17 cellular contexts compared by ENCODE assay signal in genomic region chr22:50502628-50503474, GRCh38. TPM values are rescaled to one million over a fixed set of nuclear protein-coding genes. Genes with fewer than 3 reads are reported as not detected.
DNase-seq lines count a peak whose midpoint lies in the region; ATAC-seq and TF ChIP-seq lines count a peak whose summit lies in the region.
"Had no signal": no experiment of that assay in that cellular context is flagged by ENCODE, and none has a peak within 500 bp of the region (broad histone marks: within the 10 kb centered on the region; RNA-seq: fewer than 3 reads in every experiment).

No MANE protein-coding gene starts in this region.

- POLR2A ChIA-PET in IMR-90 (lab: Charles Lee; ENCODE audit: unreplicated experiment): no interaction called here
- POLR2A ChIA-PET in activated CD4-positive, alpha-beta T cell treated with anti-CD3 and anti-CD28 coated beads for 36 hours (lab: Charles Lee): interaction anchor here (0.8 kb wide), 1 partner anchor 134 kb away, joined by 4 read pairs; no protein-coding TSS in a partner anchor

- no peaks in the 10 kb centered on the region for H3K9me3 Mint-ChIP-seq in activated CD4-positive, alpha-beta T cell treated with anti-CD3 and anti-CD28 coated beads for 36 hours (ENCODE audit: low read depth)
- H3K9me3 Mint-ChIP-seq: CD14-positive monocyte had no signal

- H3K4me1 ChIP-seq in IMR-90 (ENCODE audit: control insufficient read depth, insufficient read depth, low read length) (peaks cover 2% of the 10 kb centered on the region; the same call in 1 of the 2 replicates), osteoblast (ENCODE audit: insufficient read depth, low read length) (peaks cover 4% of the 10 kb centered on the region)

- H2BK20ac ChIP-seq in IMR-90 (ENCODE audit: low read depth, low read length): no peak overlapping the region

- H3K27me3 ChIP-seq in IMR-90 (ENCODE audit: control insufficient read depth, insufficient read depth, low read length): no peaks in the 10 kb centered on the region
- H3K27me3 ChIP-seq in osteoblast (ENCODE audit: insufficient read depth, low read length): no peaks in the 10 kb centered on the region

- TF ChIP-seq POLR2A in IMR-90 (IDR thresholded peaks at IDR 0.05; ENCODE audit: low read depth, low read length): no peak

- peaks cover 27% of the 10 kb centered on the region for H3K79me2 ChIP-seq in osteoblast (ENCODE audit: insufficient read depth, low read length)

- no peak overlapping the region for H2AK9ac ChIP-seq in IMR-90 (replicated peaks; ENCODE audit: low read depth, low read length, poor library complexity)

- no peaks in the 10 kb centered on the region for H3K27me3 Mint-ChIP-seq in activated CD4-positive, alpha-beta T cell treated with anti-CD3 and anti-CD28 coated beads for 36 hours

- CTCF ChIA-PET in IMR-90 (lab: Yijun Ruan, JAX): interaction anchor here (0.5 kb wide), 1 partner anchor 37 kb away, joined by 6 read pairs; no protein-coding TSS in a partner anchor
- CTCF ChIA-PET in activated CD4-positive, alpha-beta T cell treated with anti-CD3 and anti-CD28 coated beads for 36 hours (lab: Charles Lee): interaction anchor here (0.7 to 1.4 kb wide), 2 partner anchors 23 to 331 kb away, joined by 3 to 4 read pairs; no protein-coding TSS in a partner anchor

- no peak for TF ChIP-seq CTCF in IMR-90 (conservative IDR thresholded peaks at IDR 0.05; ENCODE audit: low read depth, low read length)
- no peak for TF ChIP-seq CTCF in osteoblast (IDR thresholded peaks at IDR 0.05; ENCODE audit: extremely low read depth, low read depth, low read length)

- peaks cover 6% of the 10 kb centered on the region for H3K36me3 Mint-ChIP-seq in activated CD4-positive, alpha-beta T cell treated with anti-CD3 and anti-CD28 coated beads for 36 hours (ENCODE audit: low read depth)

- peaks cover 0 to 29% of the 10 kb centered on the region in 2 experiments; a peak in 3 of 4 replicates for H3K79me1 ChIP-seq in IMR-90 (ENCODE audit: low read depth in 1 of 2, low read length in 2 of 2)

- H3K4ac ChIP-seq in IMR-90 (ENCODE audit: low read depth, low read length): no peak overlapping the region

- no peak overlapping the region for H3K56ac ChIP-seq in IMR-90 (ENCODE audit: extremely low read depth, insufficient read depth, low read length)

- peak; percentile 86 for DNase-seq in COLO829 (ENCODE audit: low spot score)
- no peak for DNase-seq in IMR-90
- DNase-seq in foreskin melanocyte: peak; percentile 81
- peak; percentile 77 for DNase-seq in osteoblast (ENCODE audit: insufficient read length, low spot score, missing footprints)
- DNase-seq in stimulated activated CD4-positive, alpha-beta T cell treated with anti-CD3 and anti-CD28 coated beads, Interleukin-15, amount 100 ng/mL, for 24 hours: no peak
- no peak for DNase-seq in activated CD4-positive, alpha-beta T cell treated with anti-CD3 and anti-CD28 coated beads for 36 hours
- DNase-seq in inferior parietal cortex (ENCODE audit: extremely low spot score): no peak
- DNase-seq: ACHN, GF-D8, GM23248, HCEC 1CT, NCI-H1105, NCI-H1694, NCI-H510A treated with DMSO at 0.1 percent for 48 hours, NCI-H774, SIG-M5 had no signal

- no peak overlapping the region for H4K91ac ChIP-seq in IMR-90 (ENCODE audit: insufficient read depth, low read depth, low read length)

- H3K27ac Mint-ChIP-seq in activated CD4-positive, alpha-beta T cell treated with anti-CD3 and anti-CD28 coated beads for 36 hours: no peak overlapping the region

- H4K5ac ChIP-seq in IMR-90 (ENCODE audit: low read depth, low read length): no peak overlapping the region

- H2BK5ac ChIP-seq in IMR-90 (ENCODE audit: low read depth, low read length, poor library complexity, severe bottlenecking): no peak overlapping the region

- H3K23ac ChIP-seq in IMR-90 (ENCODE audit: low read depth, low read length): no peak overlapping the region

- no peak overlapping the region for H3K4me3 Mint-ChIP-seq in activated CD4-positive, alpha-beta T cell treated with anti-CD3 and anti-CD28 coated beads for 36 hours
- H3K4me3 Mint-ChIP-seq: CD14-positive monocyte had no signal

- H3K36me3 ChIP-seq in IMR-90 (ENCODE audit: control insufficient read depth, insufficient read depth, low read length) (peaks cover 28% of the 10 kb centered on the region; the same call in 1 of the 2 replicates), osteoblast (ENCODE audit: insufficient read depth, low read length) (peaks cover 17% of the 10 kb centered on the region)

- TSS peak; percentile 69 for BruUV-seq in IMR-90 (replicated peaks; lab: Mats Ljungman, UMichigan)

- no peak overlapping the region for H2AFZ ChIP-seq in IMR-90 (replicated peaks; ENCODE audit: low read length, poor library complexity)
- no peak overlapping the region for H2AFZ ChIP-seq in osteoblast (ENCODE audit: low read length)
- H2AFZ ChIP-seq: GM23248 had no signal

- dilution Hi-C loops in IMR-90 (cut with HindIII; ENCODE audit: low sequenced_read_pairs, unreplicated experiment): no loop called here

- no peaks in the 10 kb centered on the region for H3K9me1 ChIP-seq in IMR-90 (ENCODE audit: insufficient read depth, low read length)

- no peak overlapping the region for H3K27ac ChIP-seq in IMR-90 (ENCODE audit: insufficient read depth, low read length)
- no peak overlapping the region for H3K27ac ChIP-seq in osteoblast (ENCODE audit: low read depth, low read length)
- H3K27ac ChIP-seq: GM23248 had no signal

- no peak overlapping the region for H2AK5ac ChIP-seq in IMR-90 (ENCODE audit: low read depth, low read length)

- no peak overlapping the region for H2BK120ac ChIP-seq in IMR-90 (ENCODE audit: low read depth, low read length)

- H4K20me1 ChIP-seq in IMR-90 (ENCODE audit: insufficient read depth, low read length) (no peaks in the 10 kb centered on the region; the same call in 1 of the 2 replicates), osteoblast (ENCODE audit: insufficient read depth, low read length) (peaks cover 14% of the 10 kb centered on the region)

- in situ Hi-C loops in IMR-90 (cut with MboI; ENCODE audit: low sequenced_read_pairs): no loop called here

- no peak overlapping the region for H3K14ac ChIP-seq in IMR-90 (replicated peaks; ENCODE audit: low read depth, low read length)

- no peak for TF ChIP-seq RAD21 in IMR-90 (IDR thresholded peaks at IDR 0.05; ENCODE audit: low read length)

- no peak overlapping the region for H3K9ac ChIP-seq in IMR-90 (ENCODE audit: low read depth, low read length)
- H3K9ac ChIP-seq: GM23248 had no signal

- WGBS in IMR-90 (ENCODE audit: extremely low coverage in 2 of 2, insufficient read length in 1 of 2), 2 experiments: 88% methylated on average over 6 of the region's 24 CpGs; no CpG with 5 or more reads in 1 of the 2 experiments

- intact Hi-C loops in IMR-90 (cut with micrococcal nuclease): no loop called here
- intact Hi-C loops in activated CD4-positive, alpha-beta T cell treated with anti-CD3 and anti-CD28 coated beads for 36 hours (cut with DNase I, micrococcal nuclease): loop anchor here in 1 of 2 experiments (10.0 kb wide), 2 partner anchors 48 to 258 kb away; partner anchors contain the start of gene TUBGCP6

- H4K8ac ChIP-seq in IMR-90 (ENCODE audit: low read depth in 2 of 2, low read length in 2 of 2): no peak overlapping the region

- ATAC-seq in IMR-90 (ENCODE audit: low read depth): no peak
- ATAC-seq in activated CD4-positive, alpha-beta T cell treated with anti-CD3 and anti-CD28 coated beads for 36 hours: no peak

- H3K9me3 ChIP-seq in IMR-90 (ENCODE audit: control insufficient read depth, insufficient read depth, low read length) (no peaks in the 10 kb centered on the region), osteoblast (ENCODE audit: low read depth, low read length) (no peaks in the 10 kb centered on the region)

- peaks cover 7% of the 10 kb centered on the region for H3K4me1 Mint-ChIP-seq in activated CD4-positive, alpha-beta T cell treated with anti-CD3 and anti-CD28 coated beads for 36 hours

- H3K18ac ChIP-seq in IMR-90 (ENCODE audit: low read depth, low read length): no peak overlapping the region

- H3K4me2 ChIP-seq in IMR-90 (ENCODE audit: low read depth, low read length) (no peak overlapping the region), osteoblast (ENCODE audit: insufficient read depth, low read length) (no peak overlapping the region)

- H3K4me3 ChIP-seq in IMR-90 (ENCODE audit: insufficient read depth, low read depth, low read length) (no peak overlapping the region), osteoblast (ENCODE audit: insufficient read depth, low read length) (no peak overlapping the region)
- H3K4me3 ChIP-seq: GM23248 had no signal

- H2BK15ac ChIP-seq in IMR-90 (ENCODE audit: low read depth, low read length): no peak overlapping the region

RNA-seq across cellular contexts. Expression of gene LMF2, which starts 4.7 kb away (rescaled TPM):
- total RNA-seq in IMR-90 (2012; rRNA removed) (15.6 and 16.8 TPM in 2 replicates), osteoblast (56.8 and 60.7 TPM in 2 replicates)
- 82.6 and 103 TPM in 2 replicates for polyA plus RNA-seq in IMR-90 (2012; rRNA removed)
- polyA plus RNA-seq in IMR-90 (2012; cell fraction: cytosol; rRNA removed): 39.0 and 77.4 TPM in 2 replicates
- 417 and 1,505 TPM in 2 replicates for polyA plus RNA-seq in IMR-90 (2012; cell fraction: nucleus; rRNA removed; ENCODE audit: low replicate concordance)
- total RNA-seq in activated CD4-positive, alpha-beta T cell treated with anti-CD3 and anti-CD28 coated beads for 36 hours: 10 to 100 TPM; 46.8 to 49.4 TPM

RNA-seq across cellular contexts. Expression of gene NCAPH2, which starts 5.2 kb away (rescaled TPM):
- total RNA-seq in IMR-90 (2012; rRNA removed): 36.4 and 38.5 TPM in 2 replicates
- 30.2 and 30.8 TPM in 2 replicates for polyA plus RNA-seq in IMR-90 (2012; rRNA removed)
- polyA plus RNA-seq in IMR-90 (2012; cell fraction: cytosol; rRNA removed): 21.4 and 24.2 TPM in 2 replicates
- 41.1 and 97.4 TPM in 2 replicates for polyA plus RNA-seq in IMR-90 (2012; cell fraction: nucleus; rRNA removed; ENCODE audit: low replicate concordance)
- total RNA-seq in osteoblast: 24.2 and 27.5 TPM in 2 replicates
- 100 to 1,000 TPM; 115 to 123 TPM for total RNA-seq in activated CD4-positive, alpha-beta T cell treated with anti-CD3 and anti-CD28 coated beads for 36 hours

RNA-seq across cellular contexts. Expression of gene MIOX, which starts 16.2 kb away (rescaled TPM):
- not detected in 2 replicates for total RNA-seq in IMR-90 (2012; rRNA removed)
- polyA plus RNA-seq in IMR-90 (2012; rRNA removed): not detected in 2 replicates
- not detected in 2 replicates for polyA plus RNA-seq in IMR-90 (2012; cell fraction: cytosol; rRNA removed)
- 0.46 and 0.61 TPM in 2 replicates for polyA plus RNA-seq in IMR-90 (2012; cell fraction: nucleus; rRNA removed; ENCODE audit: low replicate concordance)
- total RNA-seq in osteoblast: under 0.01 TPM in 1 of 2 replicates, not detected in the other
- total RNA-seq in activated CD4-positive, alpha-beta T cell treated with anti-CD3 and anti-CD28 coated beads for 36 hours: under 1 TPM; 0.32 to 0.44 TPM
- total RNA-seq: GM23248 had no signal
- polyA plus RNA-seq: CD14-positive monocyte had no signal

RNA-seq across cellular contexts. Expression of gene ADM2, which starts 21.5 kb away (rescaled TPM):
- total RNA-seq in IMR-90 (2012; rRNA removed): 0.18 and 0.28 TPM in 2 replicates
- polyA plus RNA-seq in IMR-90 (2012; rRNA removed): 1.9 and 2.3 TPM in 2 replicates
- 1.8 and 4.1 TPM in 2 replicates for polyA plus RNA-seq in IMR-90 (2012; cell fraction: cytosol; rRNA removed)
- 2.3 and 3.8 TPM in 2 replicates for polyA plus RNA-seq in IMR-90 (2012; cell fraction: nucleus; rRNA removed; ENCODE audit: low replicate concordance)
- total RNA-seq in osteoblast: 9.1 and 9.4 TPM in 2 replicates
- total RNA-seq in activated CD4-positive, alpha-beta T cell treated with anti-CD3 and anti-CD28 coated beads for 36 hours: 1 to 10 TPM; 7.5 to 7.9 TPM
- polyA plus RNA-seq: CD14-positive monocyte had no signal

RNA-seq across cellular contexts. Expression of gene SCO2, which starts 22.5 kb away (rescaled TPM):
- total RNA-seq in IMR-90 (2012; rRNA removed): 1.3 and 1.7 TPM in 2 replicates
- polyA plus RNA-seq in IMR-90 (2012; rRNA removed): 1.8 and 1.9 TPM in 2 replicates
- 2.9 TPM in 2 replicates for polyA plus RNA-seq in IMR-90 (2012; cell fraction: cytosol; rRNA removed)
- polyA plus RNA-seq in IMR-90 (2012; cell fraction: nucleus; rRNA removed; ENCODE audit: low replicate concordance): 2.1 and 3.9 TPM in 2 replicates
- total RNA-seq in osteoblast: 5.1 and 5.6 TPM in 2 replicates
- total RNA-seq in activated CD4-positive, alpha-beta T cell treated with anti-CD3 and anti-CD28 coated beads for 36 hours: 1 to 10 TPM; 2.4 to 5.6 TPM

Comparison
In these comparisons a context has a peak if more than half of its experiments do, and no peak if none do; other contexts are left out.
1. DNase-seq: peak in COLO829 (single experiment), foreskin melanocyte (single experiment) and osteoblast (single experiment); none in IMR-90 (single experiment), stimulated activated CD4-positive, alpha-beta T cell treated with anti-CD3 and anti-CD28 coated beads, Interleukin-15, amount 100 ng/mL, for 24 hours (single experiment), activated CD4-positive, alpha-beta T cell treated with anti-CD3 and anti-CD28 coated beads for 36 hours (single experiment) and inferior parietal cortex (single experiment).